In the genomic region with DNA sequence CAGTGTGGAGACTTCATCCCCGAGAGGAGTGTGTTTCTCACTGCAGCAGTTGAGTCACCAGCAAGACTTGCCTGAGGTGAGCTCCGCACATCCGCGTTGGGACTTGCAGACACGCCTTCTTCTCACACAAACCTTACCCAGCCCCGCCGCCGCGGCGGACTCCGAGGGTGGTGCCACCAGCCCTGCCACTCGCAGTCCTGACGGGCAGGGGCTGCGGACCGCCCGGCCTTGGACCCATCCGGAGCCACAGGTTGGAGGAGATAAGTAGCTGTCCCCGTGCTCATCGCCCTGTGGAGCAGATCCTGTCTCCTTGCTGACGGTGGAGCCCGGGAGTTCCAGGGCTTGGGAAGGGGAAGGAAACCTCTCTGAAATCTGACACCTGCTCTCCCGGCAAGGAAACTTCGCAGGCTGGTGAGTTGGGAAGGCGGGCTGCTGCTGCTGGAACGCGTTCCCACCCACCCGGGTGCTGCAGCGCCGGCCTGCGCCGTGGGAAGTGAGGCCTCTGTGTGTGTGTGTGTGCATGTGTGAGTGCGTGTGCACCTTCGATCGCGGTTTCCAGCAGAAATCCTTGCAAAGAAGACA, we compare ENCODE assay signal across 8 cellular contexts.
A peak's percentile ranks its signal among the peaks of the same experiment; 100 is the strongest.
DNase-seq lines count a peak whose midpoint lies in the region; ATAC-seq lines count a peak whose summit lies in the region.

A gene with protein sequence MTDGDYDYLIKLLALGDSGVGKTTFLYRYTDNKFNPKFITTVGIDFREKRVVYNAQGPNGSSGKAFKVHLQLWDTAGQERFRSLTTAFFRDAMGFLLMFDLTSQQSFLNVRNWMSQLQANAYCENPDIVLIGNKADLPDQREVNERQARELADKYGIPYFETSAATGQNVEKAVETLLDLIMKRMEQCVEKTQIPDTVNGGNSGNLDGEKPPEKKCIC (plus strand): TSS at position 188 of the 582 bp plus-strand sequence. CDS start 49,109 bp downstream, outside the sequence.

- DNase-seq in NCI-H187 treated with DMSO at 0.1 percent for 48 hours (lab: John Stamatoyannopoulos, UW) (peak; percentile 12), kidney glomerular epithelial cell (lab: John Stamatoyannopoulos, UW) (peak; percentile 80)
- DNase-seq in central memory CD8-positive, alpha-beta T cell (ENCODE audit: low spot score in 2 of 2) = peak; percentile 45 to 46
- peak; percentile 33 to 54 for DNase-seq in stimulated activated CD4-positive, alpha-beta T cell treated with anti-CD3 and anti-CD28 coated beads, Interleukin-15, amount 100 ng/mL, for 1 hour (ENCODE audit: low read depth in 1 of 2, low spot score in 1 of 2)

- no peaks in the 10 kb centered on the region for H3K27me3 Mint-ChIP-seq in central memory CD8-positive, alpha-beta T cell

- ATAC-seq in GM18907 (IDR thresholded peaks at IDR 0.05; ENCODE audit: unreplicated experiment) (peak; percentile 77), HG03565 (IDR thresholded peaks at IDR 0.05; ENCODE audit: unreplicated experiment) (no peak), HG03442 (IDR thresholded peaks at IDR 0.05; ENCODE audit: unreplicated experiment) (no peak)
- ATAC-seq in activated CD4-positive, CD25-positive, alpha-beta regulatory T cell treated with anti-CD3 and anti-CD28 coated beads, Interleukin-2, amount 50 U/mL, for 24 hours = peak; percentile 73 to 82
- peak; percentile 90 for ATAC-seq in central memory CD8-positive, alpha-beta T cell (replicated peaks; ENCODE audit: extremely low read depth, poor library complexity, severe bottlenecking)

- H3K9me3 Mint-ChIP-seq in central memory CD8-positive, alpha-beta T cell = peaks cover 8% of the 10 kb centered on the region

- H3K36me3 Mint-ChIP-seq in central memory CD8-positive, alpha-beta T cell (ENCODE audit: insufficient read depth) = peaks cover 5% of the 10 kb centered on the region

- H3K27ac Mint-ChIP-seq in central memory CD8-positive, alpha-beta T cell (ENCODE audit: low read depth) = peak within 1 kb of the TSS; percentile 86

- H3K4me1 Mint-ChIP-seq in central memory CD8-positive, alpha-beta T cell = peaks cover 17% of the 10 kb centered on the region

- peak within 1 kb of the TSS; percentile 89 for H3K4me3 Mint-ChIP-seq in central memory CD8-positive, alpha-beta T cell

Comparison
In these comparisons a context has a peak if more than half of its experiments do, and no peak if none do; other contexts are left out.
1. ATAC-seq: peak in GM18907 (single experiment), activated CD4-positive, CD25-positive, alpha-beta regulatory T cell treated with anti-CD3 and anti-CD28 coated beads, Interleukin-2, amount 50 U/mL, for 24 hours (2 of 2) and central memory CD8-positive, alpha-beta T cell (single experiment); none in HG03565 (single experiment) and HG03442 (single experiment).
2. DNase-seq: peak in every context shown above with its lines; median percentile 80 in kidney glomerular epithelial cell; 46 in central memory CD8-positive, alpha-beta T cell; 44 in stimulated activated CD4-positive, alpha-beta T cell treated with anti-CD3 and anti-CD28 coated beads, Interleukin-15, amount 100 ng/mL, for 1 hour; 12 in NCI-H187 treated with DMSO at 0.1 percent for 48 hours.